ENCODE assay signal across 12 cellular contexts in genomic region chr12:19972325-19973288, GRCh38.
DNase-seq lines count a peak whose midpoint lies in the region; ATAC-seq and TF ChIP-seq lines count a peak whose summit lies in the region.
"Had no signal": no experiment of that assay in that cellular context is flagged by ENCODE, and none has a peak within 500 bp of the region (broad histone marks: within the 10 kb centered on the region; RNA-seq: fewer than 3 reads in every experiment).

No MANE protein-coding gene starts in this region.

- no peaks in the 10 kb centered on the region for H3K36me3 Mint-ChIP-seq in activated T-helper 17 cell treated with anti-CD3 and anti-CD28 coated beads, Interleukin-2, amount 50 U/mL, for 72 hours (ENCODE audit: low read depth)
- no peaks in the 10 kb centered on the region for H3K36me3 Mint-ChIP-seq in neural progenitor cell

- peaks cover 8% of the 10 kb centered on the region for H3K27me3 Mint-ChIP-seq in activated T-helper 17 cell treated with anti-CD3 and anti-CD28 coated beads, Interleukin-2, amount 50 U/mL, for 72 hours
- peaks cover 7% of the 10 kb centered on the region for H3K27me3 Mint-ChIP-seq in neural progenitor cell (ENCODE audit: insufficient read depth, low read depth)

- H3K4me1 ChIP-seq in neural progenitor cell, result peaks cover 10% of the 10 kb centered on the region

- DNase-seq in EH (ENCODE audit: low read depth) (peak; percentile 15), neural progenitor cell (ENCODE audit: low spot score) (no peak), NCI-H2227 treated with DMSO at 0.1 percent for 48 hours (lab: John Stamatoyannopoulos, UW) (no peak), DMS153 (lab: John Stamatoyannopoulos, UW) (no peak), SHP77 treated with DMSO at 0.1 percent for 48 hours (lab: John Stamatoyannopoulos, UW) (no peak), NCI-H1092 (lab: John Stamatoyannopoulos, UW) (no peak)
- DNase-seq: erythroblast, MG63 had no signal

- peak; percentile 59 for ATAC-seq in GM21390 (IDR thresholded peaks at IDR 0.05; ENCODE audit: unreplicated experiment)
- peak; percentile 78 for ATAC-seq in activated T-helper 17 cell treated with anti-CD3 and anti-CD28 coated beads, Interleukin-2, amount 50 U/mL, for 72 hours (replicated peaks)
- ATAC-seq: sciatic nerve had no signal

- H3K36me3 ChIP-seq in neural progenitor cell, result no peaks in the 10 kb centered on the region
- H3K36me3 ChIP-seq: MG63 had no signal

- H3K9ac ChIP-seq in neural progenitor cell, result no peak overlapping the region

- no peaks in the 10 kb centered on the region for H4K20me1 ChIP-seq in neural progenitor cell (ENCODE audit: low read depth)

- no peak overlapping the region for H3K4me3 Mint-ChIP-seq in activated T-helper 17 cell treated with anti-CD3 and anti-CD28 coated beads, Interleukin-2, amount 50 U/mL, for 72 hours
- no peak overlapping the region for H3K4me3 Mint-ChIP-seq in neural progenitor cell
- H3K4me3 Mint-ChIP-seq: T-helper 1 cell treated with Interleukin-12 subunit alpha and Interleukin-12 subunit beta and Interleukin-4 antibody, amounts not matched to agents 30 μg/mL and 1 μg/mL, for 36 hours had no signal

- H3K4me2 ChIP-seq in neural progenitor cell, result no peak overlapping the region

- no peak for TF ChIP-seq CTCF in neural progenitor cell (IDR thresholded peaks at IDR 0.05)

- no peaks in the 10 kb centered on the region for H3K27me3 ChIP-seq in neural progenitor cell
- H3K27me3 ChIP-seq: MG63 had no signal

- H3K4me1 Mint-ChIP-seq in activated T-helper 17 cell treated with anti-CD3 and anti-CD28 coated beads, Interleukin-2, amount 50 U/mL, for 72 hours, result no peaks in the 10 kb centered on the region
- peaks cover 39% of the 10 kb centered on the region for H3K4me1 Mint-ChIP-seq in neural progenitor cell

- H3K4me3 ChIP-seq in neural progenitor cell, result no peak overlapping the region
- H3K4me3 ChIP-seq: MG63 had no signal

- H2AFZ ChIP-seq in neural progenitor cell (replicated peaks), result peak overlapping the region; percentile 23

- H3K9me3 Mint-ChIP-seq in activated T-helper 17 cell treated with anti-CD3 and anti-CD28 coated beads, Interleukin-2, amount 50 U/mL, for 72 hours, result no peaks in the 10 kb centered on the region
- H3K9me3 Mint-ChIP-seq in neural progenitor cell, result no peaks in the 10 kb centered on the region
- H3K9me3 Mint-ChIP-seq: T-helper 1 cell treated with Interleukin-12 subunit alpha and Interleukin-12 subunit beta and Interleukin-4 antibody, amounts not matched to agents 30 μg/mL and 1 μg/mL, for 36 hours had no signal

- no peak overlapping the region for H3K27ac ChIP-seq in neural progenitor cell

- H3K79me2 ChIP-seq in neural progenitor cell (ENCODE audit: low read depth), result no peaks in the 10 kb centered on the region

- no peaks in the 10 kb centered on the region for H3F3A ChIP-seq in neural progenitor cell (ENCODE audit: low read depth)

- peak overlapping the region; percentile 47 for H3K27ac Mint-ChIP-seq in activated T-helper 17 cell treated with anti-CD3 and anti-CD28 coated beads, Interleukin-2, amount 50 U/mL, for 72 hours
- peak overlapping the region; percentile 94 for H3K27ac Mint-ChIP-seq in neural progenitor cell
- H3K27ac Mint-ChIP-seq: T-helper 1 cell treated with Interleukin-12 subunit alpha and Interleukin-12 subunit beta and Interleukin-4 antibody, amounts not matched to agents 30 μg/mL and 1 μg/mL, for 36 hours had no signal

- H3K9me3 ChIP-seq in neural progenitor cell (ENCODE audit: low read depth), result no peaks in the 10 kb centered on the region
- H3K9me3 ChIP-seq: MG63 had no signal
